In genomic region chr2:118580107-118580506, GRCh38 we compare ENCODE assay signal across 23 cellular contexts.
"Had no signal": no experiment of that assay in that cellular context is flagged by ENCODE, and none has a peak within 500 bp of the region (broad histone marks: within the 10 kb centered on the region; RNA-seq: fewer than 3 reads in every experiment).

No MANE protein-coding gene starts in this region.

- FAIRE-seq: HepG2, RCC 7860 had no signal

- H3K27ac ChIP-seq: SJSA1, SK-N-MC had no signal

- H3K4me3 ChIP-seq: MG63, SJSA1, SK-N-MC had no signal

- H3K4me1 ChIP-seq: SJSA1 had no signal

- H3K36me3 ChIP-seq: MG63, SJSA1 had no signal

- DNase-seq: IMR-90, Karpas-422, KG1, NCI-H1092, NCI-H1436, NCI-H187, NCI-H2029, NCI-H2081 treated with DMSO at 0.1 percent for 48 hours, NCI-H2171, NCI-H226, NCI-H446, NCI-H510A, NCI-H524 treated with DMSO at 0.1 percent for 48 hours, NCI-H69, NCI-H774, Right ventricle myocardium superior, RPMI8226, SIG-M5 had no signal

- H3K9me3 ChIP-seq: MG63, SJSA1 had no signal

- H3K27me3 ChIP-seq: MG63, SJSA1 had no signal
